ENCODE assay signal across 13 cellular contexts in the genomic region with DNA sequence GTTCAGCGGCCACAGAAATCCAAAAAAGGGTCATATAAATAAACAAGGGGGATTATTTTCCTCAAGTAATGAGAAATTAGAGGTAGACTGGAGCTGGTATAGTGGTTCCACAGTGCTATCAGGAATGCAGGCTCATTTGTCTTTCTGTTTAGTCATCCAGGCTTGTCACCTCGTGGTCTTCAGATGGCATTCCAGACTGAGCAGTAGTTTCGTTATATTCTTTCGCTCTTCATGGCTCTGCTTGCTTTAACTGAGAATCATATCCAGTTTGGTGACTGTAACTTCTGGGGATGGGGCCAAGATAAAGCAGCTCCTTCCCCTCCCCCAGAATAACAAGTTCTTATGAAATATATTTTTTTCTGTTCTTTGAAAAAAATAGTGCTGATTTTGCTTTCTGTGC. TPM values are rescaled to one million over a fixed set of nuclear protein-coding genes. Genes with fewer than 3 reads are reported as not detected.
DNase-seq lines count a peak whose midpoint lies in the region; TF ChIP-seq lines count a peak whose summit lies in the region.
"Had no signal": no experiment of that assay in that cellular context is flagged by ENCODE, and none has a peak within 500 bp of the region (broad histone marks: within the 10 kb centered on the region; RNA-seq: fewer than 3 reads in every experiment).

No MANE protein-coding gene starts in this region.

- peaks cover 15% of the 10 kb centered on the region for H3K36me3 ChIP-seq in SJSA1

- no peaks in the 10 kb centered on the region for H3K9me3 ChIP-seq in SJSA1 (replicated peaks)

- no peaks in the 10 kb centered on the region for H3K27me3 ChIP-seq in SJSA1 (replicated peaks)

- 0 out of 2 replicates have a peak overlapping the region, but pooled peaks have one; percentile 2 for H3K4me3 ChIP-seq in SJSA1
- H3K4me3 ChIP-seq in fibroblast of mammary gland (ENCODE audit: control insufficient read depth, low read depth, low read length), result no peak overlapping the region
- H3K4me3 ChIP-seq in skeletal muscle cell (ENCODE audit: low read depth, low read length), result no peak overlapping the region

- TF ChIP-seq POLR2A in erythroblast (IDR thresholded peaks at IDR 0.05; ENCODE audit: low read length), result no peak

- H3K4me1 ChIP-seq in SJSA1 (replicated peaks), result peaks cover 25% of the 10 kb centered on the region

- DNase-seq in ELR (ENCODE audit: low read depth), result peak; percentile 78
- DNase-seq in SJSA1 (ENCODE audit: low read depth in 1 of 2, low spot score in 2 of 2), result peak; percentile 68 to 78
- DNase-seq in fibroblast of mammary gland (ENCODE audit: low read depth), result peak; percentile 93
- DNase-seq in skeletal muscle cell (ENCODE audit: low read depth), result peak; percentile 41
- DNase-seq in DMS 273 (lab: John Stamatoyannopoulos, UW; ENCODE audit: unreplicated experiment), result no peak
- DNase-seq in superior temporal gyrus (ENCODE audit: extremely low spot score), result no peak
- no peak for DNase-seq in erythroblast (lab: John Stamatoyannopoulos, UW)
- no peak for DNase-seq in stimulated activated CD4-positive, alpha-beta T cell treated with anti-CD3 and anti-CD28 coated beads, Interleukin-4, amount 100 ng/mL, for 24 hours
- DNase-seq: activated CD4-positive, alpha-beta T cell treated with anti-CD3 and anti-CD28 coated beads for 36 hours; DMS79 treated with DMSO at 0.1 percent for 48 hours; endodermal cell; SIG-M5; stimulated activated CD4-positive, alpha-beta T cell treated with anti-CD3 and anti-CD28 coated beads, Interleukin-2, amount 100 ng/mL, for 48 hours had no signal

- TF ChIP-seq CTCF in fibroblast of mammary gland (conservative IDR thresholded peaks at IDR 0.05; ENCODE audit: control insufficient read depth, insufficient read depth, low read depth, low read length), result no peak

- peak overlapping the region; percentile 74 for H3K27ac ChIP-seq in SJSA1

RNA-seq across cellular contexts. Expression of a gene that starts 9.5 kb away (rescaled TPM):
- 34.7 and 45.6 TPM in 2 replicates for total RNA-seq in SJSA1 (2014; rRNA removed; shearing (Covaris generic))

RNA-seq across cellular contexts. Expression of a gene that starts 9.6 kb away (rescaled TPM):
- total RNA-seq in SJSA1 (2014; rRNA removed; shearing (Covaris generic)), result 35.0 and 42.0 TPM in 2 replicates

Comparison
In these comparisons a context has a peak if more than half of its experiments do, and no peak if none do; other contexts are left out.
1. DNase-seq: peak in ELR (single experiment), SJSA1 (2 of 2), fibroblast of mammary gland (single experiment) and skeletal muscle cell (single experiment); none in DMS 273 (single experiment), superior temporal gyrus (single experiment), erythroblast (0 of 2) and stimulated activated CD4-positive, alpha-beta T cell treated with anti-CD3 and anti-CD28 coated beads, Interleukin-4, amount 100 ng/mL, for 24 hours (single experiment).